1 cellular context compared by ENCODE assay signal in genomic region chr21:45319461-45320211, GRCh38.
TF ChIP-seq lines count a peak whose summit lies in the region.

No MANE protein-coding gene starts in this region.

TF ChIP-seq in H1, 55 proteins besides CTCF, POLR2A, EP300 and RAD21:
- no peak for TF ChIP-seq POLR2AphosphoS5 (IDR thresholded peaks at IDR 0.05; ENCODE audit: low read depth, low read length)
- peak; percentile 70; the same call in 1 of the 2 replicates for TF ChIP-seq SRF (IDR thresholded peaks at IDR 0.05; ENCODE audit: low read depth, low read length)
